15 cellular contexts compared by ENCODE assay signal in genomic region chr3:38375488-38376097, GRCh38. TPM values are rescaled to one million over a fixed set of nuclear protein-coding genes. Genes with fewer than 3 reads are reported as not detected.
DNase-seq lines count a peak whose midpoint lies in the region; ATAC-seq and TF ChIP-seq lines count a peak whose summit lies in the region.
"Had no signal": no experiment of that assay in that cellular context is flagged by ENCODE, and none has a peak within 500 bp of the region (broad histone marks: within the 10 kb centered on the region; RNA-seq: fewer than 3 reads in every experiment).

No MANE protein-coding gene starts in this region.

- H3K4me1 Mint-ChIP-seq in T-helper 17 cell: peaks cover 30% of the 10 kb centered on the region
- peaks cover 30% of the 10 kb centered on the region for H3K4me1 Mint-ChIP-seq in central memory CD8-positive, alpha-beta T cell
- H3K4me1 Mint-ChIP-seq: H9 had no signal

- intact Hi-C loops in upper lobe of right lung (cut with DNase I): no loop called here

- TF ChIP-seq CTCF in upper lobe of right lung (IDR thresholded peaks at IDR 0.05): no peak

- H3K36me3 Mint-ChIP-seq in T-helper 17 cell (ENCODE audit: low read depth): no peaks in the 10 kb centered on the region
- peaks cover 2% of the 10 kb centered on the region for H3K36me3 Mint-ChIP-seq in central memory CD8-positive, alpha-beta T cell (ENCODE audit: insufficient read depth)
- H3K36me3 Mint-ChIP-seq: CD4-positive, alpha-beta memory T cell had no signal

- H3K27ac ChIP-seq in upper lobe of right lung: no peak overlapping the region
- H3K27ac ChIP-seq: GM23248 had no signal

- no peak overlapping the region for H3K4me3 ChIP-seq in upper lobe of right lung
- H3K4me3 ChIP-seq: GM23248 had no signal

- H3K27me3 ChIP-seq in upper lobe of right lung: no peaks in the 10 kb centered on the region

- H3K4me1 ChIP-seq in upper lobe of right lung: no peaks in the 10 kb centered on the region

- ATAC-seq in T-helper 17 cell: no peak
- ATAC-seq in central memory CD8-positive, alpha-beta T cell (replicated peaks; ENCODE audit: extremely low read depth, poor library complexity, severe bottlenecking): no peak
- no peak for ATAC-seq in upper lobe of right lung
- no peak for ATAC-seq in HG03439 (IDR thresholded peaks at IDR 0.05; ENCODE audit: unreplicated experiment)
- ATAC-seq: HCT116 had no signal

- H3K9me3 Mint-ChIP-seq in central memory CD8-positive, alpha-beta T cell: no peaks in the 10 kb centered on the region

- no peak for DNase-seq in T-helper 17 cell
- DNase-seq in central memory CD8-positive, alpha-beta T cell (ENCODE audit: low spot score in 2 of 2): no peak
- DNase-seq in islet precursor cell: peak; percentile 22
- peak; percentile 8 for DNase-seq in upper lobe of right lung
- no peak for DNase-seq in DMS53 treated with DMSO at 0.1 percent for 48 hours (lab: John Stamatoyannopoulos, UW; ENCODE audit: unreplicated experiment)
- DNase-seq in stimulated activated CD4-positive, alpha-beta T cell treated with anti-CD3 and anti-CD28 coated beads, Interleukin-2, amount 100 ng/mL, for 24 hours: no peak
- DNase-seq: C1 segment of cervical spinal cord; CD4-positive, alpha-beta memory T cell; DMS 273 treated with DMSO at 0.1 percent for 48 hours; DMS79 treated with DMSO at 0.1 percent for 48 hours; GF-D8; GM23248; H9 had no signal

- peak overlapping the region; percentile 49 for H3K27ac Mint-ChIP-seq in T-helper 17 cell
- H3K27ac Mint-ChIP-seq in central memory CD8-positive, alpha-beta T cell (ENCODE audit: low read depth): peak overlapping the region; percentile 29
- H3K27ac Mint-ChIP-seq: H9 had no signal

- no peaks in the 10 kb centered on the region for H3K27me3 Mint-ChIP-seq in T-helper 17 cell
- no peaks in the 10 kb centered on the region for H3K27me3 Mint-ChIP-seq in central memory CD8-positive, alpha-beta T cell
- H3K27me3 Mint-ChIP-seq: CD4-positive, alpha-beta memory T cell had no signal

- H3K9me3 ChIP-seq in T-helper 17 cell (ENCODE audit: control insufficient read depth, low read length, poor library complexity, severe bottlenecking): no peaks in the 10 kb centered on the region
- no peaks in the 10 kb centered on the region for H3K9me3 ChIP-seq in upper lobe of right lung

- H3K36me3 ChIP-seq in upper lobe of right lung: no peaks in the 10 kb centered on the region

- H3K4me3 Mint-ChIP-seq in T-helper 17 cell: no peak overlapping the region
- H3K4me3 Mint-ChIP-seq in central memory CD8-positive, alpha-beta T cell: no peak overlapping the region
- H3K4me3 Mint-ChIP-seq: H9 had no signal

RNA-seq across cellular contexts. Expression of gene XYLB, which starts 29.0 kb away (rescaled TPM):
- total RNA-seq in T-helper 17 cell: 1 to 10 TPM in 1 of 2 donors, under 1 TPM in 1; 0.75 to 2.8 TPM
- 3.1 TPM for total RNA-seq in upper lobe of right lung

Comparison
In these comparisons a context has a peak if more than half of its experiments do, and no peak if none do; other contexts are left out.
1. DNase-seq: peak in islet precursor cell (single experiment) and upper lobe of right lung (single experiment); none in T-helper 17 cell (0 of 3), central memory CD8-positive, alpha-beta T cell (0 of 2), DMS53 treated with DMSO at 0.1 percent for 48 hours (single experiment) and stimulated activated CD4-positive, alpha-beta T cell treated with anti-CD3 and anti-CD28 coated beads, Interleukin-2, amount 100 ng/mL, for 24 hours (0 of 2).